ENCODE assay signal across 1 cellular context in the genomic region with DNA sequence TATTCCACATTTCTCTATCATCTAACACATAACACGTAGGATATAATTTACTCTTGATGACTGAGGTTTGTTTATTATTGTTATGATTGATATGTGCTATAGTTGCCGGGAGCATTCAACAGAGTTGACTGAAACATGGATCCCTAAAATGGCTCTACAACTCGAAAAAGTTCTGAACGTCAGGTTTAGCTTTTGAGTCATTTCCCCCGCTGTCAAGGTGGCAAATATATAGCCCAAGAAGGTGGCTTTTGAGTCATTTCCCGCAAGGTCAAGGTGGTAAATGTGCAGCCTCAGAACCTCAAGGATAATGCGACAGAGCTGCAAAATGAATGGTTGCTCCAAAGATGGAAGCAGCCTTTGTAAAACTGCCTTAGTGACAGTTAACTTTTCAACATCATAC.
TF ChIP-seq lines count a peak whose summit lies in the region.

No MANE protein-coding gene starts in this region.

TF ChIP-seq in GM12878, 131 proteins besides CTCF, POLR2A, EP300 and RAD21 (continued from another document and continues in another):
- TF ChIP-seq CHD4 (IDR thresholded peaks at IDR 0.05): no peak
- TF ChIP-seq TAF1 (IDR thresholded peaks at IDR 0.05; ENCODE audit: borderline replicate concordance, low read depth, low read length): no peak
- TF ChIP-seq STAT3 (IDR thresholded peaks at IDR 0.05; ENCODE audit: low read depth, low read length): no peak
- no peak for TF ChIP-seq NFXL1 (IDR thresholded peaks at IDR 0.05; ENCODE audit: borderline replicate concordance)
- TF ChIP-seq, protein P1, sequence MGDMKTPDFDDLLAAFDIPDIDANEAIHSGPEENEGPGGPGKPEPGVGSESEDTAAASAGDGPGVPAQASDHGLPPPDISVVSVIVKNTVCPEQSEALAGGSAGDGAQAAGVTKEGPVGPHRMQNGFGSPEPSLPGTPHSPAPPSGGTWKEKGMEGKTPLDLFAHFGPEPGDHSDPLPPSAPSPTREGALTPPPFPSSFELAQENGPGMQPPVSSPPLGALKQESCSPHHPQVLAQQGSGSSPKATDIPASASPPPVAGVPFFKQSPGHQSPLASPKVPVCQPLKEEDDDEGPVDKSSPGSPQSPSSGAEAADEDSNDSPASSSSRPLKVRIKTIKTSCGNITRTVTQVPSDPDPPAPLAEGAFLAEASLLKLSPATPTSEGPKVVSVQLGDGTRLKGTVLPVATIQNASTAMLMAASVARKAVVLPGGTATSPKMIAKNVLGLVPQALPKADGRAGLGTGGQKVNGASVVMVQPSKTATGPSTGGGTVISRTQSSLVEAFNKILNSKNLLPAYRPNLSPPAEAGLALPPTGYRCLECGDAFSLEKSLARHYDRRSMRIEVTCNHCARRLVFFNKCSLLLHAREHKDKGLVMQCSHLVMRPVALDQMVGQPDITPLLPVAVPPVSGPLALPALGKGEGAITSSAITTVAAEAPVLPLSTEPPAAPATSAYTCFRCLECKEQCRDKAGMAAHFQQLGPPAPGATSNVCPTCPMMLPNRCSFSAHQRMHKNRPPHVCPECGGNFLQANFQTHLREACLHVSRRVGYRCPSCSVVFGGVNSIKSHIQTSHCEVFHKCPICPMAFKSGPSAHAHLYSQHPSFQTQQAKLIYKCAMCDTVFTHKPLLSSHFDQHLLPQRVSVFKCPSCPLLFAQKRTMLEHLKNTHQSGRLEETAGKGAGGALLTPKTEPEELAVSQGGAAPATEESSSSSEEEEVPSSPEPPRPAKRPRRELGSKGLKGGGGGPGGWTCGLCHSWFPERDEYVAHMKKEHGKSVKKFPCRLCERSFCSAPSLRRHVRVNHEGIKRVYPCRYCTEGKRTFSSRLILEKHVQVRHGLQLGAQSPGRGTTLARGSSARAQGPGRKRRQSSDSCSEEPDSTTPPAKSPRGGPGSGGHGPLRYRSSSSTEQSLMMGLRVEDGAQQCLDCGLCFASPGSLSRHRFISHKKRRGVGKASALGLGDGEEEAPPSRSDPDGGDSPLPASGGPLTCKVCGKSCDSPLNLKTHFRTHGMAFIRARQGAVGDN (IDR thresholded peaks at IDR 0.05): no peak
- TF ChIP-seq BACH1 (IDR thresholded peaks at IDR 0.05; ENCODE audit: borderline replicate concordance): no peak
- TF ChIP-seq SIX5 (IDR thresholded peaks at IDR 0.05; ENCODE audit: low read depth, low read length, severe bottlenecking): no peak
- no peak for TF ChIP-seq TBL1XR1 (IDR thresholded peaks at IDR 0.05; ENCODE audit: low read depth, low read length)
- TF ChIP-seq IRF4 (IDR thresholded peaks at IDR 0.05; ENCODE audit: low read depth, low read length): peak; percentile 73
- peak; percentile 72; the same call in 1 of the 2 replicates for TF ChIP-seq CREM (IDR thresholded peaks at IDR 0.05; ENCODE audit: low read depth)
- 0 out of 2 replicates have a peak, but pooled peaks have one; percentile 43 for TF ChIP-seq PAX5 (IDR thresholded peaks at IDR 0.05; ENCODE audit: borderline replicate concordance, low read depth, low read length)
- TF ChIP-seq, protein P2, sequence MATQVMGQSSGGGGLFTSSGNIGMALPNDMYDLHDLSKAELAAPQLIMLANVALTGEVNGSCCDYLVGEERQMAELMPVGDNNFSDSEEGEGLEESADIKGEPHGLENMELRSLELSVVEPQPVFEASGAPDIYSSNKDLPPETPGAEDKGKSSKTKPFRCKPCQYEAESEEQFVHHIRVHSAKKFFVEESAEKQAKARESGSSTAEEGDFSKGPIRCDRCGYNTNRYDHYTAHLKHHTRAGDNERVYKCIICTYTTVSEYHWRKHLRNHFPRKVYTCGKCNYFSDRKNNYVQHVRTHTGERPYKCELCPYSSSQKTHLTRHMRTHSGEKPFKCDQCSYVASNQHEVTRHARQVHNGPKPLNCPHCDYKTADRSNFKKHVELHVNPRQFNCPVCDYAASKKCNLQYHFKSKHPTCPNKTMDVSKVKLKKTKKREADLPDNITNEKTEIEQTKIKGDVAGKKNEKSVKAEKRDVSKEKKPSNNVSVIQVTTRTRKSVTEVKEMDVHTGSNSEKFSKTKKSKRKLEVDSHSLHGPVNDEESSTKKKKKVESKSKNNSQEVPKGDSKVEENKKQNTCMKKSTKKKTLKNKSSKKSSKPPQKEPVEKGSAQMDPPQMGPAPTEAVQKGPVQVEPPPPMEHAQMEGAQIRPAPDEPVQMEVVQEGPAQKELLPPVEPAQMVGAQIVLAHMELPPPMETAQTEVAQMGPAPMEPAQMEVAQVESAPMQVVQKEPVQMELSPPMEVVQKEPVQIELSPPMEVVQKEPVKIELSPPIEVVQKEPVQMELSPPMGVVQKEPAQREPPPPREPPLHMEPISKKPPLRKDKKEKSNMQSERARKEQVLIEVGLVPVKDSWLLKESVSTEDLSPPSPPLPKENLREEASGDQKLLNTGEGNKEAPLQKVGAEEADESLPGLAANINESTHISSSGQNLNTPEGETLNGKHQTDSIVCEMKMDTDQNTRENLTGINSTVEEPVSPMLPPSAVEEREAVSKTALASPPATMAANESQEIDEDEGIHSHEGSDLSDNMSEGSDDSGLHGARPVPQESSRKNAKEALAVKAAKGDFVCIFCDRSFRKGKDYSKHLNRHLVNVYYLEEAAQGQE (IDR thresholded peaks at IDR 0.05; ENCODE audit: low read depth, low read length): no peak
- 0 out of 4 replicates have a peak, but pooled peaks of 1 of the 2 experiments have one; percentile 43 for TF ChIP-seq CEBPB (IDR thresholded peaks at IDR 0.05; ENCODE audit: borderline replicate concordance in 1 of 2, low read depth in 2 of 2, low read length in 2 of 2)
- TF ChIP-seq RAD51 (IDR thresholded peaks at IDR 0.05): no peak
- no peak for TF ChIP-seq TARDBP (IDR thresholded peaks at IDR 0.05; ENCODE audit: borderline replicate concordance)
- TF ChIP-seq, protein P3, sequence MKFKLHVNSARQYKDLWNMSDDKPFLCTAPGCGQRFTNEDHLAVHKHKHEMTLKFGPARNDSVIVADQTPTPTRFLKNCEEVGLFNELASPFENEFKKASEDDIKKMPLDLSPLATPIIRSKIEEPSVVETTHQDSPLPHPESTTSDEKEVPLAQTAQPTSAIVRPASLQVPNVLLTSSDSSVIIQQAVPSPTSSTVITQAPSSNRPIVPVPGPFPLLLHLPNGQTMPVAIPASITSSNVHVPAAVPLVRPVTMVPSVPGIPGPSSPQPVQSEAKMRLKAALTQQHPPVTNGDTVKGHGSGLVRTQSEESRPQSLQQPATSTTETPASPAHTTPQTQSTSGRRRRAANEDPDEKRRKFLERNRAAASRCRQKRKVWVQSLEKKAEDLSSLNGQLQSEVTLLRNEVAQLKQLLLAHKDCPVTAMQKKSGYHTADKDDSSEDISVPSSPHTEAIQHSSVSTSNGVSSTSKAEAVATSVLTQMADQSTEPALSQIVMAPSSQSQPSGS (IDR thresholded peaks at IDR 0.05; ENCODE audit: low read length): peak; percentile 69
- TF ChIP-seq, protein P4, sequence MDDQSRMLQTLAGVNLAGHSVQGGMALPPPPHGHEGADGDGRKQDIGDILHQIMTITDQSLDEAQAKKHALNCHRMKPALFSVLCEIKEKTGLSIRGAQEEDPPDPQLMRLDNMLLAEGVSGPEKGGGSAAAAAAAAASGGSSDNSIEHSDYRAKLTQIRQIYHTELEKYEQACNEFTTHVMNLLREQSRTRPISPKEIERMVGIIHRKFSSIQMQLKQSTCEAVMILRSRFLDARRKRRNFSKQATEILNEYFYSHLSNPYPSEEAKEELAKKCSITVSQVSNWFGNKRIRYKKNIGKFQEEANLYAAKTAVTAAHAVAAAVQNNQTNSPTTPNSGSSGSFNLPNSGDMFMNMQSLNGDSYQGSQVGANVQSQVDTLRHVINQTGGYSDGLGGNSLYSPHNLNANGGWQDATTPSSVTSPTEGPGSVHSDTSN (IDR thresholded peaks at IDR 0.05; ENCODE audit: insufficient replicate concordance, low read depth, low read length): peak; percentile 23
- TF ChIP-seq NFYA (IDR thresholded peaks at IDR 0.05; ENCODE audit: borderline replicate concordance, low read depth, low read length): no peak
- TF ChIP-seq NRF1 (conservative IDR thresholded peaks at IDR 0.05; ENCODE audit: low read depth, low read length): no peak
- no peak for TF ChIP-seq EGR1 (IDR thresholded peaks at IDR 0.05; ENCODE audit: borderline replicate concordance in 1 of 2, low read depth in 2 of 2, low read length in 2 of 2)
- TF ChIP-seq ZNF622 (IDR thresholded peaks at IDR 0.05): no peak
- TF ChIP-seq, protein P5, sequence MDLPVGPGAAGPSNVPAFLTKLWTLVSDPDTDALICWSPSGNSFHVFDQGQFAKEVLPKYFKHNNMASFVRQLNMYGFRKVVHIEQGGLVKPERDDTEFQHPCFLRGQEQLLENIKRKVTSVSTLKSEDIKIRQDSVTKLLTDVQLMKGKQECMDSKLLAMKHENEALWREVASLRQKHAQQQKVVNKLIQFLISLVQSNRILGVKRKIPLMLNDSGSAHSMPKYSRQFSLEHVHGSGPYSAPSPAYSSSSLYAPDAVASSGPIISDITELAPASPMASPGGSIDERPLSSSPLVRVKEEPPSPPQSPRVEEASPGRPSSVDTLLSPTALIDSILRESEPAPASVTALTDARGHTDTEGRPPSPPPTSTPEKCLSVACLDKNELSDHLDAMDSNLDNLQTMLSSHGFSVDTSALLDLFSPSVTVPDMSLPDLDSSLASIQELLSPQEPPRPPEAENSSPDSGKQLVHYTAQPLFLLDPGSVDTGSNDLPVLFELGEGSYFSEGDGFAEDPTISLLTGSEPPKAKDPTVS (IDR thresholded peaks at IDR 0.05; ENCODE audit: low read depth, low read length): no peak
- no peak for TF ChIP-seq HDAC2 (IDR thresholded peaks at IDR 0.05)
- TF ChIP-seq BCL11A (IDR thresholded peaks at IDR 0.05; ENCODE audit: low read depth, low read length): peak; percentile 79
- TF ChIP-seq MEF2A (IDR thresholded peaks at IDR 0.05; ENCODE audit: insufficient read depth, low read depth, low read length): 0 out of 2 replicates have a peak, but pooled peaks have one; percentile 60
- peak; percentile 91 for TF ChIP-seq NFIC (IDR thresholded peaks at IDR 0.05; ENCODE audit: low read depth, low read length)
- TF ChIP-seq, protein P6, sequence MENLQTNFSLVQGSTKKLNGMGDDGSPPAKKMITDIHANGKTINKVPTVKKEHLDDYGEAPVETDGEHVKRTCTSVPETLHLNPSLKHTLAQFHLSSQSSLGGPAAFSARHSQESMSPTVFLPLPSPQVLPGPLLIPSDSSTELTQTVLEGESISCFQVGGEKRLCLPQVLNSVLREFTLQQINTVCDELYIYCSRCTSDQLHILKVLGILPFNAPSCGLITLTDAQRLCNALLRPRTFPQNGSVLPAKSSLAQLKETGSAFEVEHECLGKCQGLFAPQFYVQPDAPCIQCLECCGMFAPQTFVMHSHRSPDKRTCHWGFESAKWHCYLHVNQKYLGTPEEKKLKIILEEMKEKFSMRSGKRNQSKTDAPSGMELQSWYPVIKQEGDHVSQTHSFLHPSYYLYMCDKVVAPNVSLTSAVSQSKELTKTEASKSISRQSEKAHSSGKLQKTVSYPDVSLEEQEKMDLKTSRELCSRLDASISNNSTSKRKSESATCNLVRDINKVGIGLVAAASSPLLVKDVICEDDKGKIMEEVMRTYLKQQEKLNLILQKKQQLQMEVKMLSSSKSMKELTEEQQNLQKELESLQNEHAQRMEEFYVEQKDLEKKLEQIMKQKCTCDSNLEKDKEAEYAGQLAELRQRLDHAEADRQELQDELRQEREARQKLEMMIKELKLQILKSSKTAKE (IDR thresholded peaks at IDR 0.05; ENCODE audit: low read depth, poor library complexity, severe bottlenecking): peak; percentile 27
- no peak for TF ChIP-seq SREBF2 (IDR thresholded peaks at IDR 0.05; ENCODE audit: low read length)
- TF ChIP-seq TCF7 (IDR thresholded peaks at IDR 0.05; ENCODE audit: borderline replicate concordance): no peak
- peak; percentile 76 for TF ChIP-seq EED (IDR thresholded peaks at IDR 0.05; ENCODE audit: low read depth)
- no peak for TF ChIP-seq WRNIP1 (IDR thresholded peaks at IDR 0.05; ENCODE audit: borderline replicate concordance, low read depth, low read length)
- TF ChIP-seq FOXK2 (IDR thresholded peaks at IDR 0.05): no peak
- peak; percentile 78; the same call in 1 of the 2 replicates for TF ChIP-seq FOXM1 (IDR thresholded peaks at IDR 0.05; ENCODE audit: low read depth, low read length)
- TF ChIP-seq CBFB (IDR thresholded peaks at IDR 0.05; ENCODE audit: low read depth): no peak
- peak in 1 of 2 experiments; percentile 55; a peak in 1 of 4 replicates for TF ChIP-seq ETV6 (conservative IDR thresholded peaks at IDR 0.05 in 1 of 2, IDR thresholded peaks at IDR 0.05 in 1 of 2; ENCODE audit: borderline replicate concordance in 1 of 2, low read depth in 1 of 2)
- TF ChIP-seq ZNF274 (IDR thresholded peaks at IDR 0.05; ENCODE audit: insufficient read depth, insufficient read length): no peak
- TF ChIP-seq IKZF1 (conservative IDR thresholded peaks at IDR 0.05): no peak
- 0 out of 2 replicates have a peak, but pooled peaks have one; percentile 38 for TF ChIP-seq CBX5 (IDR thresholded peaks at IDR 0.05; ENCODE audit: low read depth)
- no peak for TF ChIP-seq ZNF217 (IDR thresholded peaks at IDR 0.05)
- TF ChIP-seq, protein P7, sequence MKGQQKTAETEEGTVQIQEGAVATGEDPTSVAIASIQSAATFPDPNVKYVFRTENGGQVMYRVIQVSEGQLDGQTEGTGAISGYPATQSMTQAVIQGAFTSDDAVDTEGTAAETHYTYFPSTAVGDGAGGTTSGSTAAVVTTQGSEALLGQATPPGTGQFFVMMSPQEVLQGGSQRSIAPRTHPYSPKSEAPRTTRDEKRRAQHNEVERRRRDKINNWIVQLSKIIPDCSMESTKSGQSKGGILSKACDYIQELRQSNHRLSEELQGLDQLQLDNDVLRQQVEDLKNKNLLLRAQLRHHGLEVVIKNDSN (IDR thresholded peaks at IDR 0.05; ENCODE audit: borderline replicate concordance, extremely low read length, insufficient read depth, low read depth, low read length): no peak
- TF ChIP-seq, protein P8, sequence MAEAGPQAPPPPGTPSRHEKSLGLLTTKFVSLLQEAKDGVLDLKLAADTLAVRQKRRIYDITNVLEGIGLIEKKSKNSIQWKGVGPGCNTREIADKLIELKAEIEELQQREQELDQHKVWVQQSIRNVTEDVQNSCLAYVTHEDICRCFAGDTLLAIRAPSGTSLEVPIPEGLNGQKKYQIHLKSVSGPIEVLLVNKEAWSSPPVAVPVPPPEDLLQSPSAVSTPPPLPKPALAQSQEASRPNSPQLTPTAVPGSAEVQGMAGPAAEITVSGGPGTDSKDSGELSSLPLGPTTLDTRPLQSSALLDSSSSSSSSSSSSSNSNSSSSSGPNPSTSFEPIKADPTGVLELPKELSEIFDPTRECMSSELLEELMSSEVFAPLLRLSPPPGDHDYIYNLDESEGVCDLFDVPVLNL (IDR thresholded peaks at IDR 0.05; ENCODE audit: low read depth, low read length): no peak
- peak in 1 of 2 experiments; percentile 16; a peak in 1 of 4 replicates for TF ChIP-seq IKZF2 (IDR thresholded peaks at IDR 0.05)
